ENCODE assay signal across 32 cellular contexts in the genomic region with DNA sequence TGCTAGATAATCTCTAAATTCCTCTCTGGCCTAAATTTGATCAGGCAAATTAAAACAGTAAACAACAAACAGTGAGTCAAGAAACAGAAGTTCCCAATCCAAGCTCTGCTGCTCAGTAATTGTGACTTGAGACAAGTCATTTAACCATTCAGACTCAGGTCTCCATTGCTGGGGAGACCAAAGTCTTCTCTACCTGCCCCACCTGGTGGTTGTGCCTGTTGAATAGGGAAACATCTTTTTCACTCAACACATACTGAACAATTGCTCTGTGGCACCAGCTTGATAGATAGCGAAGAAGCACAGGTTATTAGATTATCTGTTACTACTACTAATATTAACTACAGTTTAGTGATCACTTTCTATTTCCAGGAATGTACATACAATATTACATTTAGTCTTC.
DNase-seq lines count a peak whose midpoint lies in the region; ATAC-seq, FAIRE-seq and TF ChIP-seq lines count a peak whose summit lies in the region.
"Had no signal": no experiment of that assay in that cellular context is flagged by ENCODE, and none has a peak within 500 bp of the region (broad histone marks: within the 10 kb centered on the region; RNA-seq: fewer than 3 reads in every experiment).

No MANE protein-coding gene starts in this region.

- intact Hi-C loops in IMR-90 (cut with micrococcal nuclease), result no loop called here

- no peak overlapping the region for H2AK9ac ChIP-seq in IMR-90 (replicated peaks; ENCODE audit: low read depth, low read length, poor library complexity)

- CTCF ChIA-PET in IMR-90 (lab: Yijun Ruan, JAX), result interaction anchor here (0.7 to 1.9 kb wide), 2 partner anchors 10 to 316 kb away, joined by 3 to 4 read pairs; no protein-coding TSS in a partner anchor

- BruUV-seq in IMR-90 (replicated peaks; lab: Mats Ljungman, UMichigan), result no TSS peak

- H4K8ac ChIP-seq in IMR-90 (ENCODE audit: low read depth in 2 of 2, low read length in 2 of 2), result no peak overlapping the region

- H2BK20ac ChIP-seq in IMR-90 (ENCODE audit: low read depth, low read length), result 0 out of 2 replicates have a peak overlapping the region, but pooled peaks have one; percentile 56

- H3K9ac ChIP-seq in IMR-90 (ENCODE audit: low read depth, low read length), result no peak overlapping the region

- DNase-seq in activated naive CD8-positive, alpha-beta T cell treated with anti-CD3 and anti-CD28 coated beads, Interleukin-2, amount 50 U/mL, for 24 hours, result peak; percentile 1
- no peak for DNase-seq in activated naive CD8-positive, alpha-beta T cell treated with anti-CD3 and anti-CD28 coated beads for 36 hours
- DNase-seq in IMR-90, result no peak
- DNase-seq in bronchial epithelial cell (ENCODE audit: low read depth), result peak; percentile 13
- DNase-seq in T1000 (lab: John Stamatoyannopoulos, UW), result no peak
- DNase-seq: activated CD4-positive, CD25-positive, alpha-beta regulatory T cell; activated CD8-positive, alpha-beta memory T cell treated with anti-CD3 and anti-CD28 coated beads for 24 hours; activated effector memory CD4-positive, alpha-beta T cell treated with anti-CD3 and anti-CD28 coated beads, Interleukin-2, amount 50 U/mL, for 16 hours; activated T-cell treated with anti-CD3 and anti-CD28 coated beads, Interleukin-2, amount 50 U/mL, for 1 hour; adrenal gland; body of pancreas; dorsolateral prefrontal cortex; left ventricle myocardium inferior; naive B cell; NCI-H1048; NCI-H1694 treated with DMSO at 0.1 percent for 48 hours; NCI-H524; NK-92 treated with Interleukin-12 subunit alpha and Interleukin-12 subunit beta, amount 100 ng/mL, for 24 hours; Peyer's patch; SJCRH30; stimulated activated CD4-positive, alpha-beta T cell treated with anti-CD3 and anti-CD28 coated beads, Interleukin-12 subunit alpha, Interleukin-12 subunit beta, amount 100 ng/mL, for 4 hours; stimulated activated CD4-positive, alpha-beta T cell treated with anti-CD3 and anti-CD28 coated beads, Interleukin-4, amount 100 ng/mL, for 1 hour; trophoblast cell had no signal

- H3K27me3 Mint-ChIP-seq in activated naive CD8-positive, alpha-beta T cell treated with anti-CD3 and anti-CD28 coated beads, Interleukin-2, amount 50 U/mL, for 24 hours, result no peaks in the 10 kb centered on the region
- H3K27me3 Mint-ChIP-seq in activated naive CD8-positive, alpha-beta T cell treated with anti-CD3 and anti-CD28 coated beads for 36 hours, result peaks cover 3% of the 10 kb centered on the region
- H3K27me3 Mint-ChIP-seq: progenitor cell of endocrine pancreas had no signal

- H3K4me1 Mint-ChIP-seq in activated naive CD8-positive, alpha-beta T cell treated with anti-CD3 and anti-CD28 coated beads, Interleukin-2, amount 50 U/mL, for 24 hours, result no peaks in the 10 kb centered on the region
- H3K4me1 Mint-ChIP-seq in activated naive CD8-positive, alpha-beta T cell treated with anti-CD3 and anti-CD28 coated beads for 36 hours, result no peaks in the 10 kb centered on the region
- H3K4me1 Mint-ChIP-seq: mesothelial cell of epicardium, naive B cell, T-cell had no signal

- dilution Hi-C loops in IMR-90 (cut with HindIII; ENCODE audit: low sequenced_read_pairs, unreplicated experiment), result no loop called here

- H4K20me1 ChIP-seq in IMR-90 (ENCODE audit: insufficient read depth, low read length), result no peaks in the 10 kb centered on the region

- H3K9me3 Mint-ChIP-seq in activated naive CD8-positive, alpha-beta T cell treated with anti-CD3 and anti-CD28 coated beads, Interleukin-2, amount 50 U/mL, for 24 hours, result peaks cover 2% of the 10 kb centered on the region
- H3K9me3 Mint-ChIP-seq in activated naive CD8-positive, alpha-beta T cell treated with anti-CD3 and anti-CD28 coated beads for 36 hours, result no peaks in the 10 kb centered on the region

- H2AFZ ChIP-seq in IMR-90 (replicated peaks; ENCODE audit: low read length, poor library complexity), result no peak overlapping the region

- H3K27me3 ChIP-seq in IMR-90 (ENCODE audit: control insufficient read depth, insufficient read depth, low read length), result no peaks in the 10 kb centered on the region
- H3K27me3 ChIP-seq in bronchial epithelial cell (ENCODE audit: control insufficient read depth, insufficient read depth, low read length), result no peaks in the 10 kb centered on the region
- H3K27me3 ChIP-seq: body of pancreas, neutrophil, Peyer's patch, SJCRH30 had no signal

- 0 out of 2 replicates have a peak overlapping the region, but pooled peaks have one; percentile 33 for H2AK5ac ChIP-seq in IMR-90 (ENCODE audit: low read depth, low read length)

- no peak overlapping the region for H3K27ac Mint-ChIP-seq in activated naive CD8-positive, alpha-beta T cell treated with anti-CD3 and anti-CD28 coated beads, Interleukin-2, amount 50 U/mL, for 24 hours
- H3K27ac Mint-ChIP-seq in activated naive CD8-positive, alpha-beta T cell treated with anti-CD3 and anti-CD28 coated beads for 36 hours, result no peak overlapping the region
- H3K27ac Mint-ChIP-seq: mesothelial cell of epicardium, naive B cell, progenitor cell of endocrine pancreas, T-cell had no signal

- 0 out of 3 replicates have a peak overlapping the region, but pooled peaks have one; percentile 40 for H2BK15ac ChIP-seq in IMR-90 (ENCODE audit: low read depth, low read length)

- TF ChIP-seq CTCF in IMR-90 (conservative IDR thresholded peaks at IDR 0.05; ENCODE audit: low read depth, low read length) (no peak), bronchial epithelial cell (IDR thresholded peaks at IDR 0.05; ENCODE audit: insufficient read depth, low read length, severe bottlenecking) (no peak)

- H3K14ac ChIP-seq in IMR-90 (replicated peaks; ENCODE audit: low read depth, low read length), result no peak overlapping the region

- 0 out of 2 replicates have a peak overlapping the region, but pooled peaks have one; percentile 39 for H4K91ac ChIP-seq in IMR-90 (ENCODE audit: insufficient read depth, low read depth, low read length)

- no peak overlapping the region for H3K56ac ChIP-seq in IMR-90 (ENCODE audit: extremely low read depth, insufficient read depth, low read length)

- 0 out of 2 replicates have a peak overlapping the region, but pooled peaks have one; percentile 19 for H2BK120ac ChIP-seq in IMR-90 (ENCODE audit: low read depth, low read length)

- TF ChIP-seq POLR2A in IMR-90 (IDR thresholded peaks at IDR 0.05; ENCODE audit: low read depth, low read length), result no peak

- no peak overlapping the region for H3K4me2 ChIP-seq in IMR-90 (ENCODE audit: low read depth, low read length)

- 0 out of 2 replicates have a peak, but pooled peaks cover 3% of the 10 kb centered on the region for H3K9me1 ChIP-seq in IMR-90 (ENCODE audit: insufficient read depth, low read length)

- ATAC-seq in activated naive CD8-positive, alpha-beta T cell treated with anti-CD3 and anti-CD28 coated beads, Interleukin-2, amount 50 U/mL, for 24 hours, result no peak
- no peak for ATAC-seq in IMR-90 (ENCODE audit: low read depth)
- no peak for ATAC-seq in HG03097 (IDR thresholded peaks at IDR 0.05; ENCODE audit: low FRiP score, unreplicated experiment)
- ATAC-seq in GM19452 (IDR thresholded peaks at IDR 0.05; ENCODE audit: unreplicated experiment), result no peak
- ATAC-seq: body of pancreas, sciatic nerve, T-cell had no signal

- no peaks in the 10 kb centered on the region for H3K9me3 ChIP-seq in IMR-90 (ENCODE audit: control insufficient read depth, insufficient read depth, low read length)
- H3K9me3 ChIP-seq: adrenal gland, body of pancreas, left ventricle myocardium inferior, neutrophil, Peyer's patch, SJCRH30 had no signal

- H3K79me1 ChIP-seq in IMR-90 (ENCODE audit: low read depth in 1 of 2, low read length in 2 of 2), result no peaks in the 10 kb centered on the region

- no peak overlapping the region for H3K4me3 Mint-ChIP-seq in activated naive CD8-positive, alpha-beta T cell treated with anti-CD3 and anti-CD28 coated beads, Interleukin-2, amount 50 U/mL, for 24 hours
- H3K4me3 Mint-ChIP-seq in activated naive CD8-positive, alpha-beta T cell treated with anti-CD3 and anti-CD28 coated beads for 36 hours, result no peak overlapping the region
- H3K4me3 Mint-ChIP-seq: mesothelial cell of epicardium, naive B cell, T-cell had no signal

- POLR2A ChIA-PET in IMR-90 (lab: Charles Lee; ENCODE audit: unreplicated experiment), result no interaction called here

- no peak overlapping the region for H3K27ac ChIP-seq in IMR-90 (ENCODE audit: insufficient read depth, low read length)
- H3K27ac ChIP-seq: adrenal gland, body of pancreas, C4-2B, dorsolateral prefrontal cortex, left ventricle myocardium inferior, neutrophil, Peyer's patch, SJCRH30 had no signal

- H3K36me3 ChIP-seq in IMR-90 (ENCODE audit: control insufficient read depth, insufficient read depth, low read length), result no peaks in the 10 kb centered on the region
- no peaks in the 10 kb centered on the region for H3K36me3 ChIP-seq in bronchial epithelial cell (ENCODE audit: control insufficient read depth, insufficient read depth, low read length)
- H3K36me3 ChIP-seq: adrenal gland, left ventricle myocardium inferior, neutrophil, Peyer's patch, SJCRH30 had no signal

- H3K4me1 ChIP-seq in IMR-90 (ENCODE audit: control insufficient read depth, insufficient read depth, low read length), result peaks cover 6% of the 10 kb centered on the region
- H3K4me1 ChIP-seq: adrenal gland, body of pancreas, left ventricle myocardium inferior, Peyer's patch, SJCRH30 had no signal

- no peak overlapping the region for H3K4me3 ChIP-seq in IMR-90 (ENCODE audit: insufficient read depth, low read depth, low read length)
- no peak overlapping the region for H3K4me3 ChIP-seq in bronchial epithelial cell (ENCODE audit: low read depth, low read length)
- H3K4me3 ChIP-seq: adrenal gland, body of pancreas, dorsolateral prefrontal cortex, left ventricle myocardium inferior, Peyer's patch, SJCRH30 had no signal

- TF ChIP-seq RAD21 in IMR-90 (IDR thresholded peaks at IDR 0.05; ENCODE audit: low read length), result no peak

- H2BK5ac ChIP-seq in IMR-90 (ENCODE audit: low read depth, low read length, poor library complexity, severe bottlenecking), result no peak overlapping the region

- FAIRE-seq in bronchial epithelial cell (lab: Jason Lieb, UNC), result no peak
- FAIRE-seq: islet of Langerhans had no signal

- H3K36me3 Mint-ChIP-seq in activated naive CD8-positive, alpha-beta T cell treated with anti-CD3 and anti-CD28 coated beads, Interleukin-2, amount 50 U/mL, for 24 hours (ENCODE audit: low read depth), result no peaks in the 10 kb centered on the region
- H3K36me3 Mint-ChIP-seq in activated naive CD8-positive, alpha-beta T cell treated with anti-CD3 and anti-CD28 coated beads for 36 hours, result peaks cover 3% of the 10 kb centered on the region
- H3K36me3 Mint-ChIP-seq: mesothelial cell of epicardium, T-cell had no signal

- no CpG with 5 or more reads among the region's 1 CpG for WGBS in IMR-90 (ENCODE audit: extremely low coverage in 2 of 2, insufficient read length in 1 of 2), 2 experiments

- H4K5ac ChIP-seq in IMR-90 (ENCODE audit: low read depth, low read length), result no peak overlapping the region

- no peak overlapping the region for H3K23ac ChIP-seq in IMR-90 (ENCODE audit: low read depth, low read length)

- no peak overlapping the region for H3K4ac ChIP-seq in IMR-90 (ENCODE audit: low read depth, low read length)

- H3K18ac ChIP-seq in IMR-90 (ENCODE audit: low read depth, low read length), result no peak overlapping the region; the same call in 1 of the 2 replicates

- in situ Hi-C loops in IMR-90 (cut with MboI; ENCODE audit: low sequenced_read_pairs), result no loop called here

TF ChIP-seq in IMR-90, 13 proteins besides CTCF, POLR2A, EP300 and RAD21 (continues in another document):
- TF ChIP-seq CHD1 (IDR thresholded peaks at IDR 0.05; ENCODE audit: low read depth, low read length), result no peak
- TF ChIP-seq FOS (IDR thresholded peaks at IDR 0.05; ENCODE audit: low read depth, low read length), result no peak

Comparison
In these comparisons a context has a peak if more than half of its experiments do, and no peak if none do; other contexts are left out.
1. DNase-seq: peak in activated naive CD8-positive, alpha-beta T cell treated with anti-CD3 and anti-CD28 coated beads, Interleukin-2, amount 50 U/mL, for 24 hours (single experiment) and bronchial epithelial cell (single experiment); none in activated naive CD8-positive, alpha-beta T cell treated with anti-CD3 and anti-CD28 coated beads for 36 hours (single experiment), IMR-90 (single experiment) and T1000 (single experiment).